ENCODE assay signal across 25 cellular contexts in the genomic region with DNA sequence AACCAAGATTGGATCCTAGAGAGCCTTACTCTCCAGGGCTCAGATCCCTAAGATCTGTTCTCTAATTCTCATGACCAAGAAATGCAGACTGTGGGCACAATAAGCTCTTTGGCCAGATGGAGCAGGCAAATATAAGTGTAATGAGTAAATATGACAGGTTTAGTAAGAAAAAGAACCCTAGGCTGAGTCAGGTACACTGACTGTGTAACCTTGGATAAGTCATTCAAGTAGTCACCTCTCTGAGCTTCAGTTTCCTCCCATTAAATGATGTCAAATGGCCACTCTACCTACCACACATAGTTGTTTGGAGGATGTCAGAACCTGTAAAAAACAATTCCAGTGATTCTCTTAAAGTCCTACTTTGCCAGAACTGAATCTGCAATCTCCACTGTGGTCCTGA. TPM values are rescaled to one million over a fixed set of nuclear protein-coding genes. Genes with fewer than 3 reads are reported as not detected.
DNase-seq lines count a peak whose midpoint lies in the region; ATAC-seq, FAIRE-seq and TF ChIP-seq lines count a peak whose summit lies in the region.
"Had no signal": no experiment of that assay in that cellular context is flagged by ENCODE, and none has a peak within 500 bp of the region (broad histone marks: within the 10 kb centered on the region; RNA-seq: fewer than 3 reads in every experiment).

No MANE protein-coding gene starts in this region.

- peaks cover 16% of the 10 kb centered on the region for H3K27me3 Mint-ChIP-seq in activated T-cell treated with anti-CD3 and anti-CD28 coated beads, Interleukin-2, amount 50 U/mL, for 72 hours (ENCODE audit: low read depth)
- peaks cover 25% of the 10 kb centered on the region for H3K27me3 Mint-ChIP-seq in activated T-cell treated with anti-CD3 and anti-CD28 coated beads, Interleukin-2, amount 50 U/mL, for 24 hours
- H3K27me3 Mint-ChIP-seq in astrocyte (ENCODE audit: low read depth, unreplicated experiment) (no peaks in the 10 kb centered on the region), H9 (ENCODE audit: low read depth) (peaks cover 2% of the 10 kb centered on the region)
- H3K27me3 Mint-ChIP-seq: CD4-positive, alpha-beta T cell had no signal

- H3K4me3 Mint-ChIP-seq in activated T-cell treated with anti-CD3 and anti-CD28 coated beads, Interleukin-2, amount 50 U/mL, for 72 hours: no peak overlapping the region
- H3K4me3 Mint-ChIP-seq in activated T-cell treated with anti-CD3 and anti-CD28 coated beads, Interleukin-2, amount 50 U/mL, for 24 hours: no peak overlapping the region
- no peak overlapping the region for H3K4me3 Mint-ChIP-seq in astrocyte (ENCODE audit: unreplicated experiment)
- no peak overlapping the region for H3K4me3 Mint-ChIP-seq in stimulated activated effector memory CD8-positive, alpha-beta T cell treated with anti-CD3 and anti-CD28 coated beads, Interleukin-12 subunit alpha, Interleukin-12 subunit beta, amount 100 ng/mL, for 72 hours
- no peak overlapping the region for H3K4me3 Mint-ChIP-seq in H9
- H3K4me3 Mint-ChIP-seq: B cell; CD4-positive, alpha-beta T cell; CD8-positive, alpha-beta T cell had no signal

- no peak overlapping the region for H3K18ac ChIP-seq in H9 (ENCODE audit: insufficient read length, low read depth, low read length)

- H3T11ph ChIP-seq in H9 (ENCODE audit: low read length): no peak overlapping the region

- H3K4ac ChIP-seq in H9 (ENCODE audit: low read depth, low read length): no peak overlapping the region

- H3K9me2 ChIP-seq in MM.1S (replicated peaks; ENCODE audit: insufficient read depth, low read length): no peaks in the 10 kb centered on the region

- no peak overlapping the region for H2AK5ac ChIP-seq in H9 (ENCODE audit: insufficient read length, low read length)

- no peak overlapping the region for H3K56ac ChIP-seq in H9 (ENCODE audit: insufficient read length, low read depth, low read length)

- no peak overlapping the region for H3K23ac ChIP-seq in H9 (ENCODE audit: insufficient read length, low read depth, low read length)

- no peak overlapping the region for H3K14ac ChIP-seq in H9 (ENCODE audit: insufficient read depth, low read length)

- no peak overlapping the region for H3K9ac ChIP-seq in astrocyte (ENCODE audit: low read length)
- no peak overlapping the region for H3K9ac ChIP-seq in MM.1S (ENCODE audit: low read length)
- H3K9ac ChIP-seq in H9 (ENCODE audit: extremely low read depth, insufficient read length, low read length): no peak overlapping the region
- H3K9ac ChIP-seq: BLaER1 treated with 17β-estradiol and CSF1 and Interleukin-3, amounts not matched to agents 10 nM and 100 nM had no signal

- H3K27ac Mint-ChIP-seq in activated T-cell treated with anti-CD3 and anti-CD28 coated beads, Interleukin-2, amount 50 U/mL, for 72 hours: no peak overlapping the region
- no peak overlapping the region for H3K27ac Mint-ChIP-seq in activated T-cell treated with anti-CD3 and anti-CD28 coated beads, Interleukin-2, amount 50 U/mL, for 24 hours
- H3K27ac Mint-ChIP-seq in astrocyte (ENCODE audit: unreplicated experiment) (no peak overlapping the region), H9 (no peak overlapping the region)
- H3K27ac Mint-ChIP-seq in stimulated activated effector memory CD8-positive, alpha-beta T cell treated with anti-CD3 and anti-CD28 coated beads, Interleukin-12 subunit alpha, Interleukin-12 subunit beta, amount 100 ng/mL, for 72 hours: no peak overlapping the region
- H3K27ac Mint-ChIP-seq: B cell; CD4-positive, alpha-beta T cell; CD8-positive, alpha-beta T cell had no signal

- no peak overlapping the region for H4K5ac ChIP-seq in H9 (ENCODE audit: insufficient read length, low read depth, low read length)

- H3K9me3 Mint-ChIP-seq in activated T-cell treated with anti-CD3 and anti-CD28 coated beads, Interleukin-2, amount 50 U/mL, for 72 hours: no peaks in the 10 kb centered on the region
- H3K9me3 Mint-ChIP-seq in activated T-cell treated with anti-CD3 and anti-CD28 coated beads, Interleukin-2, amount 50 U/mL, for 24 hours: no peaks in the 10 kb centered on the region
- H3K9me3 Mint-ChIP-seq in astrocyte (ENCODE audit: unreplicated experiment) (peaks cover 2% of the 10 kb centered on the region), H9 (peaks cover 43 to 55% of the 10 kb centered on the region in 2 experiments)
- no peaks in the 10 kb centered on the region for H3K9me3 Mint-ChIP-seq in stimulated activated effector memory CD8-positive, alpha-beta T cell treated with anti-CD3 and anti-CD28 coated beads, Interleukin-12 subunit alpha, Interleukin-12 subunit beta, amount 100 ng/mL, for 72 hours
- H3K9me3 Mint-ChIP-seq: CD4-positive, alpha-beta T cell; CD8-positive, alpha-beta T cell had no signal

- H3K9me3 ChIP-seq in astrocyte (ENCODE audit: insufficient read depth, low read depth, low read length) (no peaks in the 10 kb centered on the region), MM.1S (replicated peaks; ENCODE audit: insufficient read depth, low read length) (no peaks in the 10 kb centered on the region), H9 (ENCODE audit: control insufficient read depth, low read depth, low read length) (peaks cover 34% of the 10 kb centered on the region)
- H3K9me3 ChIP-seq: A549; BLaER1 treated with 17β-estradiol and CSF1 and Interleukin-3, amounts not matched to agents 10 nM and 100 nM; Caco-2 had no signal

- H4K91ac ChIP-seq in H9 (ENCODE audit: insufficient read length, low read depth, low read length): no peak overlapping the region

- no peak overlapping the region for H2AFZ ChIP-seq in astrocyte (ENCODE audit: low read depth, low read length)
- no peak overlapping the region for H2AFZ ChIP-seq in MM.1S (ENCODE audit: low read length)
- H2AFZ ChIP-seq in H9 (ENCODE audit: low read length): no peak overlapping the region

- no peak overlapping the region for H2BK5ac ChIP-seq in H9 (ENCODE audit: insufficient read length, low read length)

- no peak for DNase-seq in activated T-cell treated with anti-CD3 and anti-CD28 coated beads, Interleukin-2, amount 50 U/mL, for 72 hours
- no peak for DNase-seq in activated T-cell treated with anti-CD3 and anti-CD28 coated beads, Interleukin-2, amount 50 U/mL, for 24 hours
- no peak for DNase-seq in astrocyte (ENCODE audit: low read depth)
- DNase-seq in foreskin keratinocyte: peak in 1 of 2 donors; percentile 5
- no peak for DNase-seq in stimulated activated effector memory CD8-positive, alpha-beta T cell treated with anti-CD3 and anti-CD28 coated beads, Interleukin-12 subunit alpha, Interleukin-12 subunit beta, amount 100 ng/mL, for 72 hours (ENCODE audit: low spot score in 2 of 2)
- DNase-seq in MM.1S: no peak
- DNase-seq in globus pallidus (ENCODE audit: low spot score): no peak
- DNase-seq in H9: no peak
- DNase-seq: AML-193; Caco-2; Calu3; CD4-positive, alpha-beta T cell; CD8-positive, alpha-beta T cell; DMS79 treated with DMSO at 0.1 percent for 48 hours; GF-D8 had no signal

- no peaks in the 10 kb centered on the region for H3K4me1 Mint-ChIP-seq in activated T-cell treated with anti-CD3 and anti-CD28 coated beads, Interleukin-2, amount 50 U/mL, for 72 hours (ENCODE audit: low read depth)
- no peaks in the 10 kb centered on the region for H3K4me1 Mint-ChIP-seq in activated T-cell treated with anti-CD3 and anti-CD28 coated beads, Interleukin-2, amount 50 U/mL, for 24 hours (ENCODE audit: low read depth)
- peaks cover 5% of the 10 kb centered on the region for H3K4me1 Mint-ChIP-seq in astrocyte (ENCODE audit: low read depth, unreplicated experiment)
- no peaks in the 10 kb centered on the region for H3K4me1 Mint-ChIP-seq in stimulated activated effector memory CD8-positive, alpha-beta T cell treated with anti-CD3 and anti-CD28 coated beads, Interleukin-12 subunit alpha, Interleukin-12 subunit beta, amount 100 ng/mL, for 72 hours
- H3K4me1 Mint-ChIP-seq in H9: peaks cover 19 to 21% of the 10 kb centered on the region in 2 experiments
- H3K4me1 Mint-ChIP-seq: B cell had no signal

- H3K79me2 ChIP-seq in astrocyte (ENCODE audit: insufficient read depth, low read length) (no peaks in the 10 kb centered on the region), MM.1S (ENCODE audit: low read length) (no peaks in the 10 kb centered on the region), H9 (ENCODE audit: insufficient read depth, low read length) (no peaks in the 10 kb centered on the region)

- H4K20me1 ChIP-seq in astrocyte (ENCODE audit: insufficient read depth, low read length) (no peaks in the 10 kb centered on the region), MM.1S (ENCODE audit: insufficient read depth, low read length) (no peaks in the 10 kb centered on the region), H9 (ENCODE audit: control insufficient read depth, insufficient read depth, insufficient read length) (no peaks in the 10 kb centered on the region)
- H4K20me1 ChIP-seq: BLaER1 treated with 17β-estradiol and CSF1 and Interleukin-3, amounts not matched to agents 10 nM and 100 nM had no signal

- no peaks in the 10 kb centered on the region for H3K36me3 Mint-ChIP-seq in activated T-cell treated with anti-CD3 and anti-CD28 coated beads, Interleukin-2, amount 50 U/mL, for 72 hours (ENCODE audit: insufficient read depth in 2 of 2)
- H3K36me3 Mint-ChIP-seq in activated T-cell treated with anti-CD3 and anti-CD28 coated beads, Interleukin-2, amount 50 U/mL, for 24 hours (ENCODE audit: low read depth): no peaks in the 10 kb centered on the region
- H3K36me3 Mint-ChIP-seq in astrocyte (ENCODE audit: low read depth, unreplicated experiment) (no peaks in the 10 kb centered on the region), H9 (ENCODE audit: insufficient read depth in 1 of 3, low read depth in 3 of 3) (no peaks in the 10 kb centered on the region)
- H3K36me3 Mint-ChIP-seq in stimulated activated effector memory CD8-positive, alpha-beta T cell treated with anti-CD3 and anti-CD28 coated beads, Interleukin-12 subunit alpha, Interleukin-12 subunit beta, amount 100 ng/mL, for 72 hours: no peaks in the 10 kb centered on the region
- H3K36me3 Mint-ChIP-seq: CD8-positive, alpha-beta T cell had no signal

- H3K27me3 ChIP-seq in astrocyte (ENCODE audit: insufficient read depth, low read length) (no peaks in the 10 kb centered on the region), foreskin keratinocyte (no peaks in the 10 kb centered on the region), MM.1S (replicated peaks; ENCODE audit: insufficient read depth, low read length) (no peaks in the 10 kb centered on the region), H9 (ENCODE audit: insufficient read depth, low read length) (no peaks in the 10 kb centered on the region)

- H2BK20ac ChIP-seq in H9 (ENCODE audit: low read depth, low read length, poor library complexity, severe bottlenecking): no peak overlapping the region

- peak; percentile 77 for FAIRE-seq in astrocyte (lab: Jason Lieb, UNC)
- FAIRE-seq: A549, D721Med, G401.6, GM12891, GM19239 had no signal

- no peak overlapping the region for H2BK120ac ChIP-seq in H9 (ENCODE audit: low read depth, low read length, poor library complexity, severe bottlenecking)

- no peak overlapping the region for H4K8ac ChIP-seq in H9 (replicated peaks; ENCODE audit: insufficient read length, low read depth, low read length)

- TF ChIP-seq CTCF in astrocyte (IDR thresholded peaks at IDR 0.05; ENCODE audit: insufficient read depth, low read depth, low read length): no peak
- TF ChIP-seq CTCF in foreskin keratinocyte (conservative IDR thresholded peaks at IDR 0.05): no peak
- TF ChIP-seq CTCF in MM.1S (IDR thresholded peaks at IDR 0.05; ENCODE audit: low read length): no peak
- no peak for TF ChIP-seq CTCF in H9 (conservative IDR thresholded peaks at IDR 0.05)

- H3K4me3 ChIP-seq in astrocyte (ENCODE audit: insufficient read depth, low read depth, low read length) (no peak overlapping the region), MM.1S (ENCODE audit: low read length) (no peak overlapping the region)
- H3K4me3 ChIP-seq: A549; BLaER1 treated with 17β-estradiol and CSF1 and Interleukin-3, amounts not matched to agents 10 nM and 100 nM had no signal

- no peaks in the 10 kb centered on the region for H3K23me2 ChIP-seq in H9 (ENCODE audit: insufficient read length, low read depth, low read length, poor library complexity, severe bottlenecking)

- no peak overlapping the region for H2BK12ac ChIP-seq in H9 (ENCODE audit: insufficient read length, low read depth, low read length)

- H3K4me2 ChIP-seq in astrocyte (ENCODE audit: low read length) (no peak overlapping the region), MM.1S (ENCODE audit: low read depth, low read length) (no peak overlapping the region), H9 (ENCODE audit: insufficient read depth, insufficient read length, low read length) (no peak overlapping the region)
- H3K4me2 ChIP-seq: A549; BLaER1 treated with 17β-estradiol and CSF1 and Interleukin-3, amounts not matched to agents 10 nM and 100 nM had no signal

- H2BK15ac ChIP-seq in H9 (ENCODE audit: low read depth, low read length): no peak overlapping the region

- peak; percentile 51 to 88 for ATAC-seq in activated T-cell treated with anti-CD3 and anti-CD28 coated beads, Interleukin-2, amount 50 U/mL, for 72 hours (replicated peaks in 1 of 2)
- peak; percentile 41 for ATAC-seq in foreskin keratinocyte
- ATAC-seq in stimulated activated effector memory CD8-positive, alpha-beta T cell treated with anti-CD3 and anti-CD28 coated beads, Interleukin-12 subunit alpha, Interleukin-12 subunit beta, amount 100 ng/mL, for 72 hours: peak; percentile 80
- ATAC-seq: A549; CD8-positive, alpha-beta T cell had no signal

- H3K36me3 ChIP-seq in astrocyte (ENCODE audit: insufficient read depth, low read length) (no peaks in the 10 kb centered on the region), MM.1S (replicated peaks; ENCODE audit: insufficient read depth, low read length) (no peaks in the 10 kb centered on the region)
- H3K36me3 ChIP-seq: BLaER1 treated with 17β-estradiol and CSF1 and Interleukin-3, amounts not matched to agents 10 nM and 100 nM had no signal

- H3K79me1 ChIP-seq in H9 (ENCODE audit: insufficient read depth, low read depth, low read length, poor library complexity, severe bottlenecking): no peaks in the 10 kb centered on the region

- no peaks in the 10 kb centered on the region for H3K4me1 ChIP-seq in astrocyte (ENCODE audit: insufficient read depth, low read length)
- no peaks in the 10 kb centered on the region for H3K4me1 ChIP-seq in foreskin keratinocyte
- no peaks in the 10 kb centered on the region for H3K4me1 ChIP-seq in MM.1S (ENCODE audit: low read length)
- peaks cover 6% of the 10 kb centered on the region; the same call in 1 of the 2 replicates for H3K4me1 ChIP-seq in H9 (ENCODE audit: insufficient read depth, low read length)
- H3K4me1 ChIP-seq: A549, Caco-2 had no signal

- H3K27ac ChIP-seq in astrocyte (ENCODE audit: low read depth, low read length) (no peak overlapping the region), foreskin keratinocyte (no peak overlapping the region), MM.1S (ENCODE audit: low read length) (no peak overlapping the region), H9 (ENCODE audit: insufficient read length, low read depth, low read length) (no peak overlapping the region)
- H3K27ac ChIP-seq: 22Rv1; A549; BLaER1 treated with 17β-estradiol and CSF1 and Interleukin-3, amounts not matched to agents 10 nM and 100 nM; C4-2B had no signal

- H3F3A ChIP-seq in MM.1S (ENCODE audit: insufficient read depth, low read length): no peaks in the 10 kb centered on the region

RNA-seq across cellular contexts. Expression of gene EDA, which starts 8.3 kb away (rescaled TPM):
- total RNA-seq in activated T-cell treated with anti-CD3 and anti-CD28 coated beads, Interleukin-2, amount 50 U/mL, for 72 hours: 1 to 10 TPM; 2.2 to 4.3 TPM
- total RNA-seq in astrocyte (1.2 and 1.8 TPM in 2 replicates), foreskin keratinocyte (1.1 and 1.4 TPM in 2 replicates), H9 (2021) (7.7 and 8.1 TPM in 2 replicates)
- polyA plus RNA-seq in foreskin keratinocyte: 0.54 and 0.63 TPM in 2 replicates
- total RNA-seq: A172 had no signal
